In genomic region chr22:25447067-25447688, GRCh38 we compare ENCODE assay signal across 8 cellular contexts.
DNase-seq lines count a peak whose midpoint lies in the region; ATAC-seq and TF ChIP-seq lines count a peak whose summit lies in the region.

No MANE protein-coding gene starts in this region.

- intact Hi-C loops in naive thymus-derived CD4-positive, alpha-beta T cell (cut with micrococcal nuclease): loop anchor here (1.0 to 10.0 kb wide), 6 partner anchors 42 to 888 kb away; partner anchors contain the start of gene GRK3 (in 1 of the 2)
- intact Hi-C loops in left lung (cut with DNase I): no loop called here
- intact Hi-C loops in sigmoid colon (cut with DNase I): loop anchor here (5.0 kb wide), 4 partner anchors 45 to 325 kb away; no protein-coding TSS in a partner anchor

- DNase-seq in DMS53 treated with DMSO at 0.1 percent for 48 hours (lab: John Stamatoyannopoulos, UW; ENCODE audit: unreplicated experiment) (peak; percentile 1), left lung (no peak), sigmoid colon (no peak), LoVo (ENCODE audit: low spot score) (no peak)
- peak; percentile 10 for DNase-seq in Jurkat, Clone E6-1 (ENCODE audit: low read depth, low spot score)
- DNase-seq in naive thymus-derived CD4-positive, alpha-beta T cell: peak in 1 of 9 donors; percentile 7

- peak overlapping the region; percentile 92 for H3K4me3 ChIP-seq in Jurkat, Clone E6-1 (ENCODE audit: low read length)
- H3K4me3 ChIP-seq in naive thymus-derived CD4-positive, alpha-beta T cell (ENCODE audit: low read length): peak overlapping the region; percentile 81
- H3K4me3 ChIP-seq in left lung: no peak overlapping the region
- no peak overlapping the region for H3K4me3 ChIP-seq in sigmoid colon

- 43 to 62% methylated on average over 4 of the region's 4 CpGs for WGBS in sigmoid colon, 2 donors

- peak overlapping the region; percentile 93 for H3K4me3 Mint-ChIP-seq in activated naive CD8-positive, alpha-beta T cell
- H3K4me3 Mint-ChIP-seq in naive thymus-derived CD4-positive, alpha-beta T cell: peak overlapping the region; percentile 84 to 100 (median 95)

- no peak for TF ChIP-seq EP300 in sigmoid colon (IDR thresholded peaks at IDR 0.05)

- no peak for TF ChIP-seq POLR2A in sigmoid colon (IDR thresholded peaks at IDR 0.05)

- ATAC-seq in naive thymus-derived CD4-positive, alpha-beta T cell: no peak
- ATAC-seq in left lung (no peak), HG03442 (IDR thresholded peaks at IDR 0.05; ENCODE audit: unreplicated experiment) (no peak)

- POLR2A ChIA-PET in naive thymus-derived CD4-positive, alpha-beta T cell (lab: Charles Lee): no interaction called here

- H3K9me3 ChIP-seq in naive thymus-derived CD4-positive, alpha-beta T cell (ENCODE audit: control insufficient read depth in 2 of 3, low read length in 3 of 3): no peaks in the 10 kb centered on the region
- H3K9me3 ChIP-seq in left lung (no peaks in the 10 kb centered on the region), sigmoid colon (no peaks in the 10 kb centered on the region)

- H3K27ac Mint-ChIP-seq in activated naive CD8-positive, alpha-beta T cell: no peak overlapping the region
- peak overlapping the region in 7 of 9 donors; percentile 90 to 97 (median 95) for H3K27ac Mint-ChIP-seq in naive thymus-derived CD4-positive, alpha-beta T cell

- H3K9me3 Mint-ChIP-seq in activated naive CD8-positive, alpha-beta T cell (ENCODE audit: low read depth): no peaks in the 10 kb centered on the region
- peaks cover 0 to 2% (median 0%) of the 10 kb centered on the region in 11 donors for H3K9me3 Mint-ChIP-seq in naive thymus-derived CD4-positive, alpha-beta T cell

- H3K36me3 Mint-ChIP-seq in activated naive CD8-positive, alpha-beta T cell: peaks cover 2% of the 10 kb centered on the region
- H3K36me3 Mint-ChIP-seq in naive thymus-derived CD4-positive, alpha-beta T cell: peaks cover 0 to 9% (median 7%) of the 10 kb centered on the region in 5 donors

- no peaks in the 10 kb centered on the region for H3K27me3 ChIP-seq in naive thymus-derived CD4-positive, alpha-beta T cell (ENCODE audit: control insufficient read depth in 2 of 2, insufficient read depth in 2 of 2, low read length in 2 of 2)
- no peaks in the 10 kb centered on the region for H3K27me3 ChIP-seq in left lung
- no peaks in the 10 kb centered on the region for H3K27me3 ChIP-seq in sigmoid colon

- peaks cover 11 to 33% of the 10 kb centered on the region in 2 donors for H3K4me1 ChIP-seq in naive thymus-derived CD4-positive, alpha-beta T cell (ENCODE audit: control insufficient read depth in 2 of 2, insufficient read depth in 2 of 2, low read length in 2 of 2)
- H3K4me1 ChIP-seq in left lung (peaks cover 7 to 39% of the 10 kb centered on the region in 2 donors), sigmoid colon (peaks cover 0 to 31% (median 16%) of the 10 kb centered on the region in 4 donors)

- peaks cover 30% of the 10 kb centered on the region for H3K4me1 Mint-ChIP-seq in activated naive CD8-positive, alpha-beta T cell (ENCODE audit: low read depth)
- peaks cover 25 to 41% (median 35%) of the 10 kb centered on the region in 7 donors for H3K4me1 Mint-ChIP-seq in naive thymus-derived CD4-positive, alpha-beta T cell

- no peaks in the 10 kb centered on the region for H3K27me3 Mint-ChIP-seq in activated naive CD8-positive, alpha-beta T cell
- H3K27me3 Mint-ChIP-seq in naive thymus-derived CD4-positive, alpha-beta T cell: no peaks in the 10 kb centered on the region

- TF ChIP-seq CTCF in left lung (IDR thresholded peaks at IDR 0.05) (no peak), sigmoid colon (IDR thresholded peaks at IDR 0.05) (no peak)

- no peak overlapping the region for H3K27ac ChIP-seq in naive thymus-derived CD4-positive, alpha-beta T cell (ENCODE audit: low read depth, low read length)
- H3K27ac ChIP-seq in left lung (no peak overlapping the region), sigmoid colon (no peak overlapping the region)

- peaks cover 0 to 3% (median 0%) of the 10 kb centered on the region in 3 experiments for H3K36me3 ChIP-seq in naive thymus-derived CD4-positive, alpha-beta T cell (ENCODE audit: control insufficient read depth in 2 of 3, insufficient read depth in 3 of 3, low read length in 3 of 3)
- H3K36me3 ChIP-seq in left lung: peaks cover 0 to 6% of the 10 kb centered on the region in 2 donors
- H3K36me3 ChIP-seq in sigmoid colon: no peaks in the 10 kb centered on the region

- CTCF ChIA-PET in naive thymus-derived CD4-positive, alpha-beta T cell (lab: Charles Lee): interaction anchor here (0.8 to 2.1 kb wide), 6 partner anchors 15 to 885 kb away, joined by 3 to 7 read pairs (median 3); no protein-coding TSS in a partner anchor

Comparison
In these comparisons a context has a peak if more than half of its experiments do, and no peak if none do; other contexts are left out.
1. DNase-seq: peak in DMS53 treated with DMSO at 0.1 percent for 48 hours (single experiment) and Jurkat, Clone E6-1 (single experiment); none in left lung (0 of 2), sigmoid colon (single experiment) and LoVo (single experiment).
2. H3K4me3 ChIP-seq: peak in Jurkat, Clone E6-1 (single experiment) and naive thymus-derived CD4-positive, alpha-beta T cell (single experiment); none in left lung (0 of 2) and sigmoid colon (0 of 4).
3. intact Hi-C loops: an anchor here in naive thymus-derived CD4-positive, alpha-beta T cell (1.0 to 10.0 kb wide) and sigmoid colon (5.0 kb wide); none called in left lung.